2 cellular contexts compared by ENCODE assay signal in the genomic region with DNA sequence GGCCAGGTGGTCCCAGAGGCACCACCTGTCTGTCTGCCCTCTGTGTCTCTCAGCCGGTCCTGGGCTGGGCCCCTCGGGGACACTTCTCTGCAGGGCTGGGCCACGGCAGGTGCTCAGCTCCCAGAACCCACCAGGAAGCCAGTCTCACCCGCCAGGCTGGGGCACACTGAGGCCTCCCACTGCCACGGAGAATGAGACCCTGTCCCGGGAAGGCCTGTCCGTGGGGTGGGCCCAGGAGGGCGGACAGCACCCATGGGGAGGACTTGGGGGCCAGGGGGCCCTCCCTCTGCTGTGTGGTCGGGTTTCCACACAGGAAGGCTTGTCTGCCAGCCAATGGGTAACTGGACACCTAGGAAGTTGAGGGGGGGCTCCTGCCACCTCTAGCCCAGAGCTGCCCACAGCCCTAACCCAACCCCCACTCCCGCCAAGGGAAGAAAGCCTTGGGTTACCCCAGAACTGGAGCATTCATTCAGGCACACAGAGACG.
TF ChIP-seq lines count a peak whose summit lies in the region.

No MANE protein-coding gene starts in this region.

TF ChIP-seq in HCT116, 20 proteins besides CTCF, POLR2A, EP300 and RAD21:
- TF ChIP-seq ZFX (IDR thresholded peaks at IDR 0.05) (no peak), SRF (IDR thresholded peaks at IDR 0.05; ENCODE audit: low read depth) (no peak), EZH2 (IDR thresholded peaks at IDR 0.05) (no peak), CBX3 (IDR thresholded peaks at IDR 0.05; ENCODE audit: low read depth) (no peak), EZH2phosphoT487 (IDR thresholded peaks at IDR 0.05; ENCODE audit: borderline replicate concordance) (no peak), TCF7L2 (IDR thresholded peaks at IDR 0.05; ENCODE audit: borderline replicate concordance, extremely low read depth, insufficient read depth, insufficient read length) (no peak), FOSL1 (IDR thresholded peaks at IDR 0.05; ENCODE audit: low read depth) (no peak), ZNF274 (IDR thresholded peaks at IDR 0.05; ENCODE audit: low read depth, low read length) (no peak), JUND (IDR thresholded peaks at IDR 0.05) (no peak), EGR1 (IDR thresholded peaks at IDR 0.05; ENCODE audit: low read depth) (no peak), YY1 (IDR thresholded peaks at IDR 0.05; ENCODE audit: extremely low read depth, insufficient replicate concordance, low read depth, low read length) (no peak)
- TF ChIP-seq, protein P1, sequence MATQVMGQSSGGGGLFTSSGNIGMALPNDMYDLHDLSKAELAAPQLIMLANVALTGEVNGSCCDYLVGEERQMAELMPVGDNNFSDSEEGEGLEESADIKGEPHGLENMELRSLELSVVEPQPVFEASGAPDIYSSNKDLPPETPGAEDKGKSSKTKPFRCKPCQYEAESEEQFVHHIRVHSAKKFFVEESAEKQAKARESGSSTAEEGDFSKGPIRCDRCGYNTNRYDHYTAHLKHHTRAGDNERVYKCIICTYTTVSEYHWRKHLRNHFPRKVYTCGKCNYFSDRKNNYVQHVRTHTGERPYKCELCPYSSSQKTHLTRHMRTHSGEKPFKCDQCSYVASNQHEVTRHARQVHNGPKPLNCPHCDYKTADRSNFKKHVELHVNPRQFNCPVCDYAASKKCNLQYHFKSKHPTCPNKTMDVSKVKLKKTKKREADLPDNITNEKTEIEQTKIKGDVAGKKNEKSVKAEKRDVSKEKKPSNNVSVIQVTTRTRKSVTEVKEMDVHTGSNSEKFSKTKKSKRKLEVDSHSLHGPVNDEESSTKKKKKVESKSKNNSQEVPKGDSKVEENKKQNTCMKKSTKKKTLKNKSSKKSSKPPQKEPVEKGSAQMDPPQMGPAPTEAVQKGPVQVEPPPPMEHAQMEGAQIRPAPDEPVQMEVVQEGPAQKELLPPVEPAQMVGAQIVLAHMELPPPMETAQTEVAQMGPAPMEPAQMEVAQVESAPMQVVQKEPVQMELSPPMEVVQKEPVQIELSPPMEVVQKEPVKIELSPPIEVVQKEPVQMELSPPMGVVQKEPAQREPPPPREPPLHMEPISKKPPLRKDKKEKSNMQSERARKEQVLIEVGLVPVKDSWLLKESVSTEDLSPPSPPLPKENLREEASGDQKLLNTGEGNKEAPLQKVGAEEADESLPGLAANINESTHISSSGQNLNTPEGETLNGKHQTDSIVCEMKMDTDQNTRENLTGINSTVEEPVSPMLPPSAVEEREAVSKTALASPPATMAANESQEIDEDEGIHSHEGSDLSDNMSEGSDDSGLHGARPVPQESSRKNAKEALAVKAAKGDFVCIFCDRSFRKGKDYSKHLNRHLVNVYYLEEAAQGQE (IDR thresholded peaks at IDR 0.05; ENCODE audit: low read depth), result no peak
- TF ChIP-seq, protein P2, sequence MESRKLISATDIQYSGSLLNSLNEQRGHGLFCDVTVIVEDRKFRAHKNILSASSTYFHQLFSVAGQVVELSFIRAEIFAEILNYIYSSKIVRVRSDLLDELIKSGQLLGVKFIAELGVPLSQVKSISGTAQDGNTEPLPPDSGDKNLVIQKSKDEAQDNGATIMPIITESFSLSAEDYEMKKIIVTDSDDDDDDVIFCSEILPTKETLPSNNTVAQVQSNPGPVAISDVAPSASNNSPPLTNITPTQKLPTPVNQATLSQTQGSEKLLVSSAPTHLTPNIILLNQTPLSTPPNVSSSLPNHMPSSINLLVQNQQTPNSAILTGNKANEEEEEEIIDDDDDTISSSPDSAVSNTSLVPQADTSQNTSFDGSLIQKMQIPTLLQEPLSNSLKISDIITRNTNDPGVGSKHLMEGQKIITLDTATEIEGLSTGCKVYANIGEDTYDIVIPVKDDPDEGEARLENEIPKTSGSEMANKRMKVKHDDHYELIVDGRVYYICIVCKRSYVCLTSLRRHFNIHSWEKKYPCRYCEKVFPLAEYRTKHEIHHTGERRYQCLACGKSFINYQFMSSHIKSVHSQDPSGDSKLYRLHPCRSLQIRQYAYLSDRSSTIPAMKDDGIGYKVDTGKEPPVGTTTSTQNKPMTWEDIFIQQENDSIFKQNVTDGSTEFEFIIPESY (IDR thresholded peaks at IDR 0.05; ENCODE audit: extremely low read depth, insufficient replicate concordance, low read length), result no peak
TF ChIP-seq in HCT116: peak in this region for 0.

TF ChIP-seq in HEK293T, 16 proteins besides CTCF, POLR2A, EP300 and RAD21:
- no peak for TF ChIP-seq ARNT (IDR thresholded peaks at IDR 0.05)
- no peak for TF ChIP-seq TARDBP (IDR thresholded peaks at IDR 0.05)
- no peak for TF ChIP-seq BHLHE40 (IDR thresholded peaks at IDR 0.05; ENCODE audit: borderline replicate concordance)
- TF ChIP-seq HDGF (IDR thresholded peaks at IDR 0.05; ENCODE audit: borderline replicate concordance), result no peak
- no peak for TF ChIP-seq SP1 (IDR thresholded peaks at IDR 0.05)
- TF ChIP-seq SUZ12 (IDR thresholded peaks at IDR 0.05), result no peak
- TF ChIP-seq ZNF384 (IDR thresholded peaks at IDR 0.05), result no peak
- TF ChIP-seq CTBP1 (IDR thresholded peaks at IDR 0.05; ENCODE audit: borderline replicate concordance), result no peak
- TF ChIP-seq LEF1 (IDR thresholded peaks at IDR 0.05; ENCODE audit: borderline replicate concordance), result no peak
- no peak for TF ChIP-seq ELF4 (IDR thresholded peaks at IDR 0.05)
- TF ChIP-seq FOXM1 (IDR thresholded peaks at IDR 0.05; ENCODE audit: borderline replicate concordance), result no peak
- TF ChIP-seq FOXK2 (IDR thresholded peaks at IDR 0.05), result no peak
